ENCODE assay signal across 8 cellular contexts in the genomic region with DNA sequence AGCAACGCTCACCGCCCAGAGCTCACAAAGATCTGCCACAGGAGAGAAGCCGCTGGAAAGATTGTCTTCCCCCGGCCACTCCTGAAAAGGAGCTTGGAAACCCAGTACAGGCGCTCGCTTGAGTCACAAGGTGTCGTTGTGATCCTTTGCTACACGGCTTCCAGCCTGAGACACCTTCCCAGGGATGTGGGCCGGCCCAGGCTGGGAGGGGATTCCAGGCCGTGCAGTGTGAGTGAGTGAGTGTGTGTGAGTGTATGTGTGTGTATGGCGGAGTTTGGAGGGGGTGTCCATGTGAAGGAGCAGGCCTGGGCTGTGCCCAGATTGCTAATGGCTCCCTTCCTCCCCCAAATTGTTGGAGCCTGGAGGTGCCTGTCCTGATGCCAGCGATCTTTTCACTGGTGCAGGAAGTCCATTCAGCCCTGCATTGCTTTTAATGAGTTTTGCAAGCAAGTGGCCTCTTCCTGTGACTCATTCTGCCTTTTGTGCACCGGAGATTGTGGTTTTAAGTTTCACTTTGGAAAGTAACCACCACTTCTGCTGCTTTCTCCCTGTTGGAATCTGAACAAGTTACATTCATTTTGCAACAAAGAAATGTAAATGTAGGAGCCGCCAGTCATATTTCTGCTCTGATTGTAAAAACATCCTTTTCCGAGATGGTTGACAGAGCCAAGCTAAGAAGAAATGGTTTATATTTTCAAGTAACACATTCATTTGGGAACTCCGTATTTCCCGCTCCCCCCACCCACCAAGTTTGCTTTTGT.
DNase-seq lines count a peak whose midpoint lies in the region; ATAC-seq and TF ChIP-seq lines count a peak whose summit lies in the region.

No MANE protein-coding gene starts in this region.

- TF ChIP-seq CTCF in AG09319 (IDR thresholded peaks at IDR 0.05; ENCODE audit: low read depth, low read length) (peak; percentile 51), lung (IDR thresholded peaks at IDR 0.05; ENCODE audit: control extremely low read depth, extremely low read depth) (no peak)

- H3K4me3 ChIP-seq in duodenal mucosa (ENCODE audit: low read depth in 1 of 2, low read length in 2 of 2) (peak overlapping the region; percentile 56 to 58), lung (no peak overlapping the region)

- no peak overlapping the region for H3K9ac ChIP-seq in duodenal mucosa (ENCODE audit: low read depth in 1 of 2, low read length in 2 of 2)

- ATAC-seq in GM18858 (IDR thresholded peaks at IDR 0.05; ENCODE audit: unreplicated experiment) = peak; percentile 77
- peak; percentile 72 for ATAC-seq in HG03066 (IDR thresholded peaks at IDR 0.05; ENCODE audit: low read depth, unreplicated experiment)
- ATAC-seq in lung (ENCODE audit: insufficient read depth, low FRiP score) = peak; percentile 90

- H3K27me3 ChIP-seq in duodenal mucosa (ENCODE audit: control insufficient read depth in 1 of 2, insufficient read depth in 2 of 2, low read length in 2 of 2) (peaks cover 2 to 7% of the 10 kb centered on the region in 2 donors), lung (ENCODE audit: control insufficient read depth, insufficient read depth) (no peaks in the 10 kb centered on the region)

- DNase-seq in AG09319 (ENCODE audit: extremely low read depth, low read depth) = peak; percentile 92
- DNase-seq in NCI-H2196 treated with DMSO at 0.1 percent for 48 hours (lab: John Stamatoyannopoulos, UW; ENCODE audit: unreplicated experiment) = peak; percentile 91
- DNase-seq in activated CD4-positive, alpha-beta T cell treated with anti-CD3 and anti-CD28 coated beads for 48 hours = peak; percentile 55
- peak; percentile 73 for DNase-seq in lung (ENCODE audit: low spot score)
- peak; percentile 10 to 18 (median 14) for DNase-seq in stimulated activated CD4-positive, alpha-beta T cell treated with anti-CD3 and anti-CD28 coated beads, TNF-alpha, amount 100 ng/mL, for 1 hour (ENCODE audit: low read depth in 3 of 3, low spot score in 1 of 3)

- WGBS in lung, 2 donors = 2 to 3% methylated on average over 17 of the region's 17 CpGs

- peak overlapping the region; percentile 7 for H3K27ac ChIP-seq in duodenal mucosa (ENCODE audit: low read depth, low read length)
- peak overlapping the region; percentile 56 to 86 for H3K27ac ChIP-seq in lung (ENCODE audit: low read depth in 1 of 2, low read length in 1 of 2)

- H3K36me3 ChIP-seq in duodenal mucosa (ENCODE audit: control insufficient read depth in 1 of 2, insufficient read depth in 2 of 2, low read length in 2 of 2) = peaks cover 0 to 6% of the 10 kb centered on the region in 2 donors
- peaks cover 3 to 5% of the 10 kb centered on the region in 2 donors for H3K36me3 ChIP-seq in lung (ENCODE audit: control insufficient read depth in 2 of 2, insufficient read depth in 2 of 2, low read length in 2 of 2)

- H3K9me3 ChIP-seq in duodenal mucosa (ENCODE audit: control insufficient read depth in 1 of 2, low read length in 2 of 2) (no peaks in the 10 kb centered on the region), lung (ENCODE audit: control insufficient read depth in 2 of 2, insufficient read depth in 1 of 2, low read length in 1 of 2) (peaks cover 0 to 7% of the 10 kb centered on the region in 2 donors)

- H3K4me1 ChIP-seq in duodenal mucosa (ENCODE audit: control insufficient read depth in 1 of 2, insufficient read depth in 2 of 2, low read length in 2 of 2) = peaks cover 20% of the 10 kb centered on the region in 2 donors
- H3K4me1 ChIP-seq in lung (ENCODE audit: control insufficient read depth in 2 of 2, insufficient read depth in 2 of 2, low read length in 2 of 2) = peaks cover 0 to 5% of the 10 kb centered on the region in 2 donors

Comparison
In these comparisons a context has a peak if more than half of its experiments do, and no peak if none do; other contexts are left out.
1. DNase-seq: peak in every context shown above with its lines; median percentile 92 in AG09319; 91 in NCI-H2196 treated with DMSO at 0.1 percent for 48 hours; 73 in lung; 55 in activated CD4-positive, alpha-beta T cell treated with anti-CD3 and anti-CD28 coated beads for 48 hours; 14 in stimulated activated CD4-positive, alpha-beta T cell treated with anti-CD3 and anti-CD28 coated beads, TNF-alpha, amount 100 ng/mL, for 1 hour.